8 cellular contexts compared by ENCODE assay signal in the genomic region with DNA sequence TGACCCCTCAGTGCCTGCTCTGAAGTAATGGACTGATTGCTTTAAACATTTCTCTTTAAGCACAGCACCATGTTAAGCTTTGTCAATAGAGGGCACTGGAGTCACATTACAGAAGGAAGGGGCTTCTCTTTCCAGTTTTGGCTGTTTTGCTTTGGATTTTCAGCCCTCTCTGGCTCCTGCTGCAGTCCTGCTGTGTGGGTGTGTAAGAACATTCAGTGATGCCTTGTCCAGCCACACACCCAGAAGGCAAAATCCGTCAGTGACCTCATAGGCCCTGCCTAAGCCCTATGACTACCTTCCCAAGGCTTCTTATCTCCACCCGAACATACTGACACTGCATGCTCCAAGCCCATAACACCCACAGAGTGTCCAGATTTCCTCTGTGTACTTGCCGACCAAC.
DNase-seq lines count a peak whose midpoint lies in the region; ATAC-seq and TF ChIP-seq lines count a peak whose summit lies in the region.

No MANE protein-coding gene starts in this region.

- no peak for ATAC-seq in HG02623 (IDR thresholded peaks at IDR 0.05; ENCODE audit: unreplicated experiment)

- POLR2A ChIA-PET in HEK293T (lab: Yijun Ruan, JAX), result no interaction called here

- DNase-seq in GM04504 (ENCODE audit: low read depth), result peak; percentile 80
- peak; percentile 30 for DNase-seq in HEK293T (ENCODE audit: extremely low spot score)
- peak; percentile 98 for DNase-seq in NCI-H226
- DNase-seq in cerebellum (ENCODE audit: low spot score), result peak; percentile 3
- peak; percentile 28 for DNase-seq in medulla oblongata (ENCODE audit: extremely low spot score)
- no peak for DNase-seq in epidermal melanocyte (ENCODE audit: insufficient read length, low spot score)
- no peak for DNase-seq in activated naive CD4-positive, alpha-beta T cell treated with anti-CD3 and anti-CD28 coated beads, Interleukin-2, amount 50 U/mL, for 16 hours

- CTCF ChIA-PET in HEK293T (lab: Yijun Ruan, JAX), result interaction anchor here (0.5 to 3.4 kb wide), 6 partner anchors 10 to 876 kb away, joined by 3 to 12 read pairs (median 4); no protein-coding TSS in a partner anchor

TF ChIP-seq in HEK293T, 16 proteins besides CTCF, POLR2A, EP300 and RAD21:
- no peak for TF ChIP-seq TARDBP (IDR thresholded peaks at IDR 0.05)
TF ChIP-seq in HEK293T: peak in this region for 0.

Comparison
In these comparisons a context has a peak if more than half of its experiments do, and no peak if none do; other contexts are left out.
1. DNase-seq: peak in GM04504 (single experiment), HEK293T (single experiment), NCI-H226 (single experiment), cerebellum (single experiment) and medulla oblongata (single experiment); none in epidermal melanocyte (single experiment) and activated naive CD4-positive, alpha-beta T cell treated with anti-CD3 and anti-CD28 coated beads, Interleukin-2, amount 50 U/mL, for 16 hours (single experiment).